Comparison of ENCODE assay signal across 7 cellular contexts in the genomic region with DNA sequence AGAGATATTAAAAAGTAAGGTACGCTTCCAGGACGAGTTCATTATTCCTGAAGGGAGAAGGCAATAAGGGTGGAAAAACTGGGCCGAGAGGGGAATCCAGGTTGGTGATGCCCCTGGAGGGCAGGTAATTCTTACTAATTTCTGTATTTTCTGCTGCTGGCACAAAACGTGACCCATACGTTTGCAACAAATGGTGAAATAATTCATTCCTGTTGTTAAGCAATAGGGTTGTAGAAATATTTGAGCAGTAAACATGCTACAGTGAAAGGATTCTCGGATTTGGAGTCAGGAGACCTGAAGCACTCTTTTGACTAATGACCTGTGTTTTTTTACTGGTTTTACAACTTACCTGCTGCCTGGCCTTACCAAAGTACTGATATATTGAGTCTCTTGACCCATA. TPM values are rescaled to one million over a fixed set of nuclear protein-coding genes. Genes with fewer than 3 reads are reported as not detected.
DNase-seq lines count a peak whose midpoint lies in the region; ATAC-seq lines count a peak whose summit lies in the region.

No MANE protein-coding gene starts in this region.

- H3K27ac Mint-ChIP-seq in activated naive CD8-positive, alpha-beta T cell, result peak overlapping the region; percentile 96
- H3K27ac Mint-ChIP-seq in stimulated activated naive B cell treated with anti-CD40 and anti-IgM and Interleukin-4, amounts not matched to agents 10 μg/mL and 1 μg/mL and 100 μg/mL, for 72 hours, result peak overlapping the region; percentile 99

- H3K4me3 Mint-ChIP-seq in activated naive CD8-positive, alpha-beta T cell, result peak overlapping the region; percentile 99
- peak overlapping the region; percentile 96 to 99 for H3K4me3 Mint-ChIP-seq in stimulated activated naive B cell treated with anti-CD40 and anti-IgM and Interleukin-4, amounts not matched to agents 10 μg/mL and 1 μg/mL and 100 μg/mL, for 72 hours

- H3K27me3 Mint-ChIP-seq in activated naive CD8-positive, alpha-beta T cell, result no peaks in the 10 kb centered on the region
- no peaks in the 10 kb centered on the region for H3K27me3 Mint-ChIP-seq in stimulated activated naive B cell treated with anti-CD40 and anti-IgM and Interleukin-4, amounts not matched to agents 10 μg/mL and 1 μg/mL and 100 μg/mL, for 72 hours

- H3K27me3 ChIP-seq in HUES48 (ENCODE audit: control insufficient read depth, insufficient read depth, low read length) (peaks cover 7% of the 10 kb centered on the region), iPS-20b (ENCODE audit: insufficient read depth, low read length) (peaks cover 13% of the 10 kb centered on the region)

- H3K36me3 Mint-ChIP-seq in activated naive CD8-positive, alpha-beta T cell, result peaks cover 9% of the 10 kb centered on the region
- H3K36me3 Mint-ChIP-seq in stimulated activated naive B cell treated with anti-CD40 and anti-IgM and Interleukin-4, amounts not matched to agents 10 μg/mL and 1 μg/mL and 100 μg/mL, for 72 hours, result peaks cover 16 to 29% of the 10 kb centered on the region in 2 donors

- H3K9ac ChIP-seq in HUES48 (ENCODE audit: low read depth, low read length) (peak overlapping the region; percentile 87), iPS-20b (ENCODE audit: low read depth, low read length) (peak overlapping the region; percentile 98)

- H3K27ac ChIP-seq in HUES48 (ENCODE audit: low read depth, low read length) (peak overlapping the region; percentile 89), iPS-20b (ENCODE audit: low read length) (peak overlapping the region; percentile 38)

- peak overlapping the region; percentile 94 for H3K4me3 ChIP-seq in HUES48 (ENCODE audit: low read depth, low read length)
- H3K4me3 ChIP-seq in iPS-20b (ENCODE audit: low read length), result peak overlapping the region; percentile 98

- intact Hi-C loops in sciatic nerve (cut with DNase I), result no loop called here

- DNase-seq in stimulated activated naive B cell treated with anti-CD40 and anti-IgM and Interleukin-4, amounts not matched to agents 10 μg/mL and 1 μg/mL and 100 μg/mL, for 72 hours, result no peak
- DNase-seq in sciatic nerve (ENCODE audit: low spot score), result no peak
- DNase-seq in Ammon's horn (ENCODE audit: low spot score), result no peak

- peaks cover 14% of the 10 kb centered on the region; the same call in 1 of the 2 replicates for H3K4me1 ChIP-seq in HUES48 (ENCODE audit: control insufficient read depth, insufficient read depth, low read length)
- peaks cover 13% of the 10 kb centered on the region for H3K4me1 ChIP-seq in iPS-20b (ENCODE audit: insufficient read depth, low read length)

- H3K9me3 Mint-ChIP-seq in activated naive CD8-positive, alpha-beta T cell (ENCODE audit: low read depth), result no peaks in the 10 kb centered on the region
- no peaks in the 10 kb centered on the region for H3K9me3 Mint-ChIP-seq in stimulated activated naive B cell treated with anti-CD40 and anti-IgM and Interleukin-4, amounts not matched to agents 10 μg/mL and 1 μg/mL and 100 μg/mL, for 72 hours

- H3K36me3 ChIP-seq in HUES48 (ENCODE audit: control insufficient read depth, insufficient read depth, low read length) (peaks cover 35% of the 10 kb centered on the region), iPS-20b (ENCODE audit: insufficient read depth, low read depth, low read length) (peaks cover 33% of the 10 kb centered on the region)

- no peak for ATAC-seq in stimulated activated naive B cell treated with anti-CD40 and anti-IgM and Interleukin-4, amounts not matched to agents 10 μg/mL and 1 μg/mL and 100 μg/mL, for 72 hours (replicated peaks)
- ATAC-seq in sciatic nerve (no peak), HG02840 (IDR thresholded peaks at IDR 0.05; ENCODE audit: low FRiP score, unreplicated experiment) (no peak)

- peaks cover 48% of the 10 kb centered on the region for H3K4me1 Mint-ChIP-seq in activated naive CD8-positive, alpha-beta T cell (ENCODE audit: low read depth)
- H3K4me1 Mint-ChIP-seq in stimulated activated naive B cell treated with anti-CD40 and anti-IgM and Interleukin-4, amounts not matched to agents 10 μg/mL and 1 μg/mL and 100 μg/mL, for 72 hours, result peaks cover 26 to 37% of the 10 kb centered on the region in 2 donors

- H3K9me3 ChIP-seq in HUES48 (ENCODE audit: control insufficient read depth, insufficient read depth, low read length) (no peaks in the 10 kb centered on the region), iPS-20b (ENCODE audit: insufficient read depth, low read depth, low read length) (no peaks in the 10 kb centered on the region)

RNA-seq across cellular contexts. Expression of gene ANKRD42, which starts 0.7 kb away (rescaled TPM):
- 10.7 TPM for total RNA-seq in sciatic nerve

RNA-seq across cellular contexts. Expression of gene PCF11, which starts 35.9 kb away (rescaled TPM):
- total RNA-seq in sciatic nerve, result 84.4 TPM
